In the genomic region with DNA sequence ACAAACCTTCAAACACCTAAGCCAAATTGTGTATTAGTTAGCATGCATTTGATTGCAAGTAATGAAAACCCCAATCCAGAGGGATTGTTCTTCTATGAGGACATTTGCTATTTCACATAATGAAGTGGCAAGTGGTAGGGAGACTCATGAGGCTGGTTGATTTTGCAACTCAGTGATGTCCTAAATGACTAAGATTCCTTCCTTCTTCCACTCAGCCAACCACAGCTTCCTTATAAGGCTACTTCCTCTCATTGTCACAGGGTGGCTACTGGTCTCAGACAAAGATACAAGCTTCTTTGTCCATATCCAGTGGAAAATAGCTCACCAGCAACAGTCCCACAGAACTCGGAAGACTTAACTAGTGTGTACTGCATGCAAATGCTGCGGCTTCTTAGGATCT, we compare ENCODE assay signal across 9 cellular contexts.
DNase-seq lines count a peak whose midpoint lies in the region; ATAC-seq and TF ChIP-seq lines count a peak whose summit lies in the region.
"Had no signal": no experiment of that assay in that cellular context is flagged by ENCODE, and none has a peak within 500 bp of the region (broad histone marks: within the 10 kb centered on the region; RNA-seq: fewer than 3 reads in every experiment).

No MANE protein-coding gene starts in this region.

- DNase-seq in GM19240 (ENCODE audit: insufficient read length, low spot score) (peak; percentile 5), choroid plexus epithelial cell (ENCODE audit: low read depth) (peak; percentile 85), DMS79 (lab: John Stamatoyannopoulos, UW) (no peak)
- no peak for DNase-seq in activated naive CD4-positive, alpha-beta T cell treated with anti-CD3 and anti-CD28 coated beads, Interleukin-2, amount 10 ng/mL, durations not matched to agents 7 days and 5 days
- DNase-seq: stimulated activated naive CD4-positive, alpha-beta T cell treated with Interleukin-2 at 50 U/mL for 16 hours had no signal

- no peak overlapping the region for H3K4me3 Mint-ChIP-seq in activated naive CD4-positive, alpha-beta T cell treated with anti-CD3 and anti-CD28 coated beads, Interleukin-2, amount 10 ng/mL, durations not matched to agents 7 days and 5 days

- no peaks in the 10 kb centered on the region for H3K4me1 Mint-ChIP-seq in activated naive CD4-positive, alpha-beta T cell treated with anti-CD3 and anti-CD28 coated beads, Interleukin-2, amount 10 ng/mL, durations not matched to agents 7 days and 5 days

- H3K9me3 ChIP-seq in neutrophil = no peaks in the 10 kb centered on the region

- H3K4me3 ChIP-seq in choroid plexus epithelial cell (ENCODE audit: low read depth, low read length) = no peak overlapping the region
- H3K4me3 ChIP-seq in neutrophil (ENCODE audit: low read depth in 1 of 2, low read length in 1 of 2) = no peak overlapping the region

- TF ChIP-seq CTCF in choroid plexus epithelial cell (conservative IDR thresholded peaks at IDR 0.05; ENCODE audit: low read depth, low read length) (no peak), neutrophil (IDR thresholded peaks at IDR 0.05) (no peak)

- peaks cover 16 to 19% of the 10 kb centered on the region in 2 experiments for H3K4me1 ChIP-seq in neutrophil (ENCODE audit: control insufficient read depth in 1 of 2, insufficient read depth in 1 of 2, low read depth in 1 of 2, low read length in 1 of 2)

- H3K27ac ChIP-seq in neutrophil = peak overlapping the region; percentile 82

- no peaks in the 10 kb centered on the region for H3K36me3 Mint-ChIP-seq in activated naive CD4-positive, alpha-beta T cell treated with anti-CD3 and anti-CD28 coated beads, Interleukin-2, amount 10 ng/mL, durations not matched to agents 7 days and 5 days

- peaks cover 9% of the 10 kb centered on the region for H3K27me3 ChIP-seq in neutrophil

- CTCF ChIA-PET in activated naive CD4-positive, alpha-beta T cell treated with anti-CD3 and anti-CD28 coated beads, Interleukin-2, amount 10 ng/mL, durations not matched to agents 7 days and 5 days (lab: Charles Lee) = no interaction called here

- ATAC-seq in HG03469 (IDR thresholded peaks at IDR 0.05; ENCODE audit: unreplicated experiment) (peak; percentile 72), HG03439 (IDR thresholded peaks at IDR 0.05; ENCODE audit: unreplicated experiment) (no peak), GM19467 (IDR thresholded peaks at IDR 0.05; ENCODE audit: unreplicated experiment) (no peak)

- no peaks in the 10 kb centered on the region for H3K9me3 Mint-ChIP-seq in activated naive CD4-positive, alpha-beta T cell treated with anti-CD3 and anti-CD28 coated beads, Interleukin-2, amount 10 ng/mL, durations not matched to agents 7 days and 5 days

- no peak overlapping the region for H3K27ac Mint-ChIP-seq in activated naive CD4-positive, alpha-beta T cell treated with anti-CD3 and anti-CD28 coated beads, Interleukin-2, amount 10 ng/mL, durations not matched to agents 7 days and 5 days

- peaks cover 5% of the 10 kb centered on the region for H3K27me3 Mint-ChIP-seq in activated naive CD4-positive, alpha-beta T cell treated with anti-CD3 and anti-CD28 coated beads, Interleukin-2, amount 10 ng/mL, durations not matched to agents 7 days and 5 days

- H3K36me3 ChIP-seq in neutrophil = no peaks in the 10 kb centered on the region

Comparison
In these comparisons a context has a peak if more than half of its experiments do, and no peak if none do; other contexts are left out.
1. DNase-seq: peak in GM19240 (single experiment) and choroid plexus epithelial cell (single experiment); none in DMS79 (single experiment) and activated naive CD4-positive, alpha-beta T cell treated with anti-CD3 and anti-CD28 coated beads, Interleukin-2, amount 10 ng/mL, durations not matched to agents 7 days and 5 days (single experiment).